9 cellular contexts compared by ENCODE assay signal in the genomic region with DNA sequence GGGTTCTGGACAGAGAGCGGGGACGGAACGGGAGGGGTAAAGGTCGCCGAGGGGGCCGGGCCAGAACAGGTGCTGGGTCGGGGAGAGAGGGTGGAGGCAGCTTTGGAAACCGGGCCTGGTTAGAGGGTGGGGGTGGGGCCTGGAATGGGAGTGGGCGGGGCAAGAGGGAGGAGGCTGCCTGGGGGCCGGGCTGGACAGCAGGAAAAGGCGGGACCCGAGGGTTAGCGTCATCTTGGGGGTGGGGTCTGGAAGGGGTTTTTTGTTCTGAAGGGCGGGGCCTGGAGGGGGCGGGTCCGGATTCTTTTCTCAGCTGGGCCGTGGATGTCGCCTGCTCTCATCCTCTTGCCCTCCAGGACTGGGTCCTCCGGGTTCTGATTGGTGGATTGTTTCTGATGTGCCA. TPM values are rescaled to one million over a fixed set of nuclear protein-coding genes. Genes with fewer than 3 reads are reported as not detected.
DNase-seq lines count a peak whose midpoint lies in the region; ATAC-seq and TF ChIP-seq lines count a peak whose summit lies in the region.
"Had no signal": no experiment of that assay in that cellular context is flagged by ENCODE, and none has a peak within 500 bp of the region (broad histone marks: within the 10 kb centered on the region; RNA-seq: fewer than 3 reads in every experiment).

No MANE protein-coding gene starts in this region.

- no peaks in the 10 kb centered on the region; the same call in 1 of the 2 replicates for H3K36me3 ChIP-seq in WERI-Rb-1

- no peak overlapping the region for H3K4me3 ChIP-seq in WERI-Rb-1 (ENCODE audit: low read depth, low read length)

- DNase-seq in EL (peak; percentile 16), WERI-Rb-1 (peak; percentile 18), left cardiac atrium (peak; percentile 75), posterior cingulate gyrus (peak; percentile 45 to 96 (median 84)), NCI-H446 treated with DMSO at 0.1 percent for 48 hours (lab: John Stamatoyannopoulos, UW) (no peak)
- no peak for DNase-seq in stimulated activated naive CD4-positive, alpha-beta T cell treated with Interleukin-2 at 50 U/mL for 16 hours (lab: John Stamatoyannopoulos, UW)
- DNase-seq: MM.1S had no signal

- TF ChIP-seq CTCF in WERI-Rb-1 (IDR thresholded peaks at IDR 0.05; ENCODE audit: low read depth, low read length), result no peak

- no peak overlapping the region for H3K27ac ChIP-seq in WERI-Rb-1

- ATAC-seq in left cardiac atrium, result peak; percentile 45 to 69
- ATAC-seq in HG03571 (IDR thresholded peaks at IDR 0.05; ENCODE audit: unreplicated experiment), result no peak
- no peak for ATAC-seq in HG03354 (IDR thresholded peaks at IDR 0.05; ENCODE audit: poor library complexity, severe bottlenecking, unreplicated experiment)

- no peaks in the 10 kb centered on the region for H3K27me3 ChIP-seq in WERI-Rb-1 (ENCODE audit: insufficient read depth, low read depth, severe bottlenecking)

- intact Hi-C loops in left cardiac atrium (cut with DNase I) (no loop called here), posterior cingulate gyrus (cut with DNase I) (no loop called here)

- peaks cover 3% of the 10 kb centered on the region for H3K9me3 ChIP-seq in WERI-Rb-1 (ENCODE audit: severe bottlenecking)

RNA-seq across cellular contexts. Expression of gene ZNF813, which starts 4.3 kb away (rescaled TPM):
- 1 to 10 TPM; 1.5 TPM for total RNA-seq in left cardiac atrium

RNA-seq across cellular contexts. Expression of gene ZNF761, which starts 31.5 kb away (rescaled TPM):
- total RNA-seq in left cardiac atrium, result 1 to 10 TPM; 4.9 to 5.4 TPM

Comparison
In these comparisons a context has a peak if more than half of its experiments do, and no peak if none do; other contexts are left out.
1. DNase-seq: peak in EL (single experiment), WERI-Rb-1 (single experiment), left cardiac atrium (single experiment) and posterior cingulate gyrus (10 of 10); none in NCI-H446 treated with DMSO at 0.1 percent for 48 hours (single experiment) and stimulated activated naive CD4-positive, alpha-beta T cell treated with Interleukin-2 at 50 U/mL for 16 hours (single experiment).
2. ATAC-seq: peak in left cardiac atrium (2 of 2); none in HG03571 (single experiment) and HG03354 (single experiment).